1 cellular context compared by ENCODE assay signal in the genomic region with DNA sequence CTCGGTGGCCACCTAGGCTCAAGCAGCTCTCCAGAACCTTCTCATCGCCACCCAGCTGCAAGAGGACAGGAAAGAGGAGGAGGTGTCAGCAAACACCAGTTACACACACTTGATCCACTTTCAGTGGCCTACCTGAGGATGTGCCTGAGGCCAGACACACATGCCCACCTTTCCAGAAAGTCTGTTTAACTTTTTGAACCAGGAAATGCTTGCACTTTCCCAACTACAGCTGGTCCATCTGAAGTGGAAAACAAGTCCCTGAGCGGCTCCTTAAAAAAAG.
TF ChIP-seq lines count a peak whose summit lies in the region.

No MANE protein-coding gene starts in this region.

TF ChIP-seq in GM12878, 131 proteins besides CTCF, POLR2A, EP300 and RAD21:
- TF ChIP-seq PAX5 (IDR thresholded peaks at IDR 0.05; ENCODE audit: borderline replicate concordance, low read depth, low read length) (0 out of 2 replicates have a peak, but pooled peaks have one; percentile 16), STAT3 (IDR thresholded peaks at IDR 0.05; ENCODE audit: low read depth, low read length) (0 out of 2 replicates have a peak, but pooled peaks have one; percentile 0), MTA2 (IDR thresholded peaks at IDR 0.05; ENCODE audit: low read depth) (no peak)
- TF ChIP-seq, protein P1, sequence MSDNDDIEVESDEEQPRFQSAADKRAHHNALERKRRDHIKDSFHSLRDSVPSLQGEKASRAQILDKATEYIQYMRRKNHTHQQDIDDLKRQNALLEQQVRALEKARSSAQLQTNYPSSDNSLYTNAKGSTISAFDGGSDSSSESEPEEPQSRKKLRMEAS (IDR thresholded peaks at IDR 0.05; ENCODE audit: low read depth, low read length), result 0 out of 2 replicates have a peak, but pooled peaks have one; percentile 4
- TF ChIP-seq, protein P2, sequence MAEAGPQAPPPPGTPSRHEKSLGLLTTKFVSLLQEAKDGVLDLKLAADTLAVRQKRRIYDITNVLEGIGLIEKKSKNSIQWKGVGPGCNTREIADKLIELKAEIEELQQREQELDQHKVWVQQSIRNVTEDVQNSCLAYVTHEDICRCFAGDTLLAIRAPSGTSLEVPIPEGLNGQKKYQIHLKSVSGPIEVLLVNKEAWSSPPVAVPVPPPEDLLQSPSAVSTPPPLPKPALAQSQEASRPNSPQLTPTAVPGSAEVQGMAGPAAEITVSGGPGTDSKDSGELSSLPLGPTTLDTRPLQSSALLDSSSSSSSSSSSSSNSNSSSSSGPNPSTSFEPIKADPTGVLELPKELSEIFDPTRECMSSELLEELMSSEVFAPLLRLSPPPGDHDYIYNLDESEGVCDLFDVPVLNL (IDR thresholded peaks at IDR 0.05; ENCODE audit: low read depth, low read length), result peak; percentile 40; the same call in 1 of the 2 replicates
- TF ChIP-seq, protein P3, sequence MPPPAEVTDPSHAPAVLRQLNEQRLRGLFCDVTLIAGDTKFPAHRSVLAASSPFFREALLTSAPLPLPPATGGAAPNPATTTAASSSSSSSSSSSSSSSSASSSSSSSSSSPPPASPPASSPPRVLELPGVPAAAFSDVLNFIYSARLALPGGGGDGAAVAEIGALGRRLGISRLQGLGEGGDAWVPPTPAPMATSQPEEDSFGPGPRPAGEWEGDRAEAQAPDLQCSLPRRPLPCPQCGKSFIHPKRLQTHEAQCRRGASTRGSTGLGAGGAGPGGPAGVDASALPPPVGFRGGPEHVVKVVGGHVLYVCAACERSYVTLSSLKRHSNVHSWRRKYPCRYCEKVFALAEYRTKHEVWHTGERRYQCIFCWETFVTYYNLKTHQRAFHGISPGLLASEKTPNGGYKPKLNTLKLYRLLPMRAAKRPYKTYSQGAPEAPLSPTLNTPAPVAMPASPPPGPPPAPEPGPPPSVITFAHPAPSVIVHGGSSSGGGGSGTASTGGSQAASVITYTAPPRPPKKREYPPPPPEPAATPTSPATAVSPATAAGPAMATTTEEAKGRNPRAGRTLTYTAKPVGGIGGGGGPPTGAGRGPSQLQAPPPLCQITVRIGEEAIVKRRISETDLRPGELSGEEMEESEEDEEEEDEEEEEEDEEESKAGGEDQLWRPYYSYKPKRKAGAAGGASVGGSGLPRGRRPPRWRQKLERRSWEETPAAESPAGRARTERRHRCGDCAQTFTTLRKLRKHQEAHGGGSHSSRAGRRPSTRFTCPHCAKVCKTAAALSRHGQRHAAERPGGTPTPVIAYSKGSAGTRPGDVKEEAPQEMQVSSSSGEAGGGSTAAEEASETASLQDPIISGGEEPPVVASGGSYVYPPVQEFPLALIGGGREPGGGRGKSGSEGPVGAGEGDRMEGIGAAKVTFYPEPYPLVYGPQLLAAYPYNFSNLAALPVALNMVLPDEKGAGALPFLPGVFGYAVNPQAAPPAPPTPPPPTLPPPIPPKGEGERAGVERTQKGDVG (CRISPR knock-in tag; IDR thresholded peaks at IDR 0.05), result no peak
